ENCODE assay signal across 1 cellular context in the genomic region with DNA sequence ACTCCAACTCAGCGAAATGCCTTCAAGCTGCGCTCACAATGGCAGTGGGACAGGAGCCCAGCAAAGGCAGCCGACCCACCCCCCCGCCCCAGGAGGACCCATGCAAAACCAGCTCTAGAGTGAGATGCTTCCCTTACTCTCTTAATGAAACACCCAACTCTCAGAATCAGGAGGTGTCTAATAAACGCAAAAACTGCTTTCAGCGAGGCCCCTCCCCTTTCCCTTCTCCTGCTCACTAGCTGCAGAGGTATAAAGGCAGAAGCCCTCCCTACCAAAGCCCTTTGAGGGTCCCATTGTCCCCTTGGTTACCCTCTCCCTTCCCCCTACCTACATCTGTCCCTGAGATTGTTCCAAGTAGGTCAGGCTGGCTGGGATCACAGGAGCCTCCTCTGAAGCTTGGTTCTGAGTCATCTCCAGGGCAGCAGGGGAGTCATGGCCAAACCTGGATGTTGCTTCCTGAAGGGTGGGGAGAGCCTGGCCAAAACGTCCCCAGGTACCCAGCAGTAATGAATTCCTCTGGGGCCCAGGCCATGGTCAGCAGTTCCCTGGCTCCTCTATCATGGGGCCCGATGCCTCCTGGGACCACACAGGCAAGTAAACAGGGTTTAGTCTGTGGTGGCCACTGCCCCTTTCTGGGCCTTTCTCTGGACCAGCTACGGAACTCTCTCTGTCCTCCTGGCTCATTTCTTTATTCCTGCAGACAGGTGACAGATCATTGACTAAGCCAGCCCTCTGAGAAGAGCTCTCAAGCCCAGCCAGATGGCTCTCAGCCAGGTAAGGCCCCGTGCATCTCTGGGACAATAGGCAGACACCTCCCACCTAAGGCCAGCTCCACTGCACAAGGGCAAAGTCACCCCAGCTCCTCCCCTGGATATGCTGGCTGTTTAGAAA.
TF ChIP-seq lines count a peak whose summit lies in the region.

No MANE protein-coding gene starts in this region.

TF ChIP-seq in HepG2, 621 proteins besides CTCF, POLR2A, EP300 and RAD21 (continued from another document):
- TF ChIP-seq, protein P1, sequence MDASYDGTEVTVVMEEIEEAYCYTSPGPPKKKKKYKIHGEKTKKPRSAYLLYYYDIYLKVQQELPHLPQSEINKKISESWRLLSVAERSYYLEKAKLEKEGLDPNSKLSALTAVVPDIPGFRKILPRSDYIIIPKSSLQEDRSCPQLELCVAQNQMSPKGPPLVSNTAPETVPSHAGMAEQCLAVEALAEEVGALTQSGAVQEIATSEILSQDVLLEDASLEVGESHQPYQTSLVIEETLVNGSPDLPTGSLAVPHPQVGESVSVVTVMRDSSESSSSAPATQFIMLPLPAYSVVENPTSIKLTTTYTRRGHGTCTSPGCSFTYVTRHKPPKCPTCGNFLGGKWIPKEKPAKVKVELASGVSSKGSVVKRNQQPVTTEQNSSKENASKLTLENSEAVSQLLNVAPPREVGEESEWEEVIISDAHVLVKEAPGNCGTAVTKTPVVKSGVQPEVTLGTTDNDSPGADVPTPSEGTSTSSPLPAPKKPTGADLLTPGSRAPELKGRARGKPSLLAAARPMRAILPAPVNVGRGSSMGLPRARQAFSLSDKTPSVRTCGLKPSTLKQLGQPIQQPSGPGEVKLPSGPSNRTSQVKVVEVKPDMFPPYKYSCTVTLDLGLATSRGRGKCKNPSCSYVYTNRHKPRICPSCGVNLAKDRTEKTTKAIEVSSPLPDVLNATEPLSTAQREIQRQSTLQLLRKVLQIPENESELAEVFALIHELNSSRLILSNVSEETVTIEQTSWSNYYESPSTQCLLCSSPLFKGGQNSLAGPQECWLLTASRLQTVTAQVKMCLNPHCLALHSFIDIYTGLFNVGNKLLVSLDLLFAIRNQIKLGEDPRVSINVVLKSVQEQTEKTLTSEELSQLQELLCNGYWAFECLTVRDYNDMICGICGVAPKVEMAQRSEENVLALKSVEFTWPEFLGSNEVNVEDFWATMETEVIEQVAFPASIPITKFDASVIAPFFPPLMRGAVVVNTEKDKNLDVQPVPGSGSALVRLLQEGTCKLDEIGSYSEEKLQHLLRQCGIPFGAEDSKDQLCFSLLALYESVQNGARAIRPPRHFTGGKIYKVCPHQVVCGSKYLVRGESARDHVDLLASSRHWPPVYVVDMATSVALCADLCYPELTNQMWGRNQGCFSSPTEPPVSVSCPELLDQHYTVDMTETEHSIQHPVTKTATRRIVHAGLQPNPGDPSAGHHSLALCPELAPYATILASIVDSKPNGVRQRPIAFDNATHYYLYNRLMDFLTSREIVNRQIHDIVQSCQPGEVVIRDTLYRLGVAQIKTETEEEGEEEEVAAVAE (CRISPR knock-in tag; IDR thresholded peaks at IDR 0.05; ENCODE audit: borderline replicate concordance), result no peak
- TF ChIP-seq CHCHD3 (CRISPR knock-in tag; IDR thresholded peaks at IDR 0.05), result no peak
- no peak for TF ChIP-seq GZF1 (CRISPR knock-in tag; IDR thresholded peaks at IDR 0.05)
- peak; percentile 17 for TF ChIP-seq XRCC5 (optimal IDR thresholded peaks at IDR 0.05; ENCODE audit: low read length)
- TF ChIP-seq GATA4 (IDR thresholded peaks at IDR 0.05; ENCODE audit: borderline replicate concordance, low read depth), result no peak
- 0 out of 2 replicates have a peak, but pooled peaks have one; percentile 43 for TF ChIP-seq ZNF136 (CRISPR knock-in tag; IDR thresholded peaks at IDR 0.05; ENCODE audit: low read depth)
- no peak for TF ChIP-seq SOX13 (IDR thresholded peaks at IDR 0.05)
- TF ChIP-seq SOX13 (CRISPR knock-in tag; conservative IDR thresholded peaks at IDR 0.05 in 1 of 2, IDR thresholded peaks at IDR 0.05 in 1 of 2), result peak in 1 of 2 experiments; percentile 80; a peak in 2 of 4 replicates
- no peak for TF ChIP-seq MXI1 (IDR thresholded peaks at IDR 0.05; ENCODE audit: borderline replicate concordance, low read depth, low read length)
- TF ChIP-seq ZNF766 (CRISPR knock-in tag; IDR thresholded peaks at IDR 0.05; ENCODE audit: borderline replicate concordance), result no peak
- peak; percentile 36; the same call in 1 of the 2 replicates for TF ChIP-seq TBX2 (CRISPR knock-in tag; IDR thresholded peaks at IDR 0.05; ENCODE audit: borderline replicate concordance)
- TF ChIP-seq, protein P2, sequence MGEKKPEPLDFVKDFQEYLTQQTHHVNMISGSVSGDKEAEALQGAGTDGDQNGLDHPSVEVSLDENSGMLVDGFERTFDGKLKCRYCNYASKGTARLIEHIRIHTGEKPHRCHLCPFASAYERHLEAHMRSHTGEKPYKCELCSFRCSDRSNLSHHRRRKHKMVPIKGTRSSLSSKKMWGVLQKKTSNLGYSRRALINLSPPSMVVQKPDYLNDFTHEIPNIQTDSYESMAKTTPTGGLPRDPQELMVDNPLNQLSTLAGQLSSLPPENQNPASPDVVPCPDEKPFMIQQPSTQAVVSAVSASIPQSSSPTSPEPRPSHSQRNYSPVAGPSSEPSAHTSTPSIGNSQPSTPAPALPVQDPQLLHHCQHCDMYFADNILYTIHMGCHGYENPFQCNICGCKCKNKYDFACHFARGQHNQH (CRISPR knock-in tag; IDR thresholded peaks at IDR 0.05), result no peak
- no peak for TF ChIP-seq NR2F6 (IDR thresholded peaks at IDR 0.05)
- 0 out of 2 replicates have a peak, but pooled peaks have one; percentile 8 for TF ChIP-seq NR2F6 (CRISPR knock-in tag; IDR thresholded peaks at IDR 0.05)
- no peak for TF ChIP-seq ZNF543 (CRISPR knock-in tag; IDR thresholded peaks at IDR 0.05)
- TF ChIP-seq, protein P3, sequence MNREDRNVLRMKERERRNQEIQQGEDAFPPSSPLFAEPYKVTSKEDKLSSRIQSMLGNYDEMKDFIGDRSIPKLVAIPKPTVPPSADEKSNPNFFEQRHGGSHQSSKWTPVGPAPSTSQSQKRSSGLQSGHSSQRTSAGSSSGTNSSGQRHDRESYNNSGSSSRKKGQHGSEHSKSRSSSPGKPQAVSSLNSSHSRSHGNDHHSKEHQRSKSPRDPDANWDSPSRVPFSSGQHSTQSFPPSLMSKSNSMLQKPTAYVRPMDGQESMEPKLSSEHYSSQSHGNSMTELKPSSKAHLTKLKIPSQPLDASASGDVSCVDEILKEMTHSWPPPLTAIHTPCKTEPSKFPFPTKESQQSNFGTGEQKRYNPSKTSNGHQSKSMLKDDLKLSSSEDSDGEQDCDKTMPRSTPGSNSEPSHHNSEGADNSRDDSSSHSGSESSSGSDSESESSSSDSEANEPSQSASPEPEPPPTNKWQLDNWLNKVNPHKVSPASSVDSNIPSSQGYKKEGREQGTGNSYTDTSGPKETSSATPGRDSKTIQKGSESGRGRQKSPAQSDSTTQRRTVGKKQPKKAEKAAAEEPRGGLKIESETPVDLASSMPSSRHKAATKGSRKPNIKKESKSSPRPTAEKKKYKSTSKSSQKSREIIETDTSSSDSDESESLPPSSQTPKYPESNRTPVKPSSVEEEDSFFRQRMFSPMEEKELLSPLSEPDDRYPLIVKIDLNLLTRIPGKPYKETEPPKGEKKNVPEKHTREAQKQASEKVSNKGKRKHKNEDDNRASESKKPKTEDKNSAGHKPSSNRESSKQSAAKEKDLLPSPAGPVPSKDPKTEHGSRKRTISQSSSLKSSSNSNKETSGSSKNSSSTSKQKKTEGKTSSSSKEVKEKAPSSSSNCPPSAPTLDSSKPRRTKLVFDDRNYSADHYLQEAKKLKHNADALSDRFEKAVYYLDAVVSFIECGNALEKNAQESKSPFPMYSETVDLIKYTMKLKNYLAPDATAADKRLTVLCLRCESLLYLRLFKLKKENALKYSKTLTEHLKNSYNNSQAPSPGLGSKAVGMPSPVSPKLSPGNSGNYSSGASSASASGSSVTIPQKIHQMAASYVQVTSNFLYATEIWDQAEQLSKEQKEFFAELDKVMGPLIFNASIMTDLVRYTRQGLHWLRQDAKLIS (CRISPR knock-in tag; IDR thresholded peaks at IDR 0.05), result no peak
- TF ChIP-seq, protein P4, sequence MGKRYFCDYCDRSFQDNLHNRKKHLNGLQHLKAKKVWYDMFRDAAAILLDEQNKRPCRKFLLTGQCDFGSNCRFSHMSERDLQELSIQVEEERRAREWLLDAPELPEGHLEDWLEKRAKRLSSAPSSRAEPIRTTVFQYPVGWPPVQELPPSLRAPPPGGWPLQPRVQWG (CRISPR knock-in tag; IDR thresholded peaks at IDR 0.05; ENCODE audit: borderline replicate concordance, low read depth), result no peak
- TF ChIP-seq PAF1 (CRISPR knock-in tag; IDR thresholded peaks at IDR 0.05), result no peak
- TF ChIP-seq, protein P5, sequence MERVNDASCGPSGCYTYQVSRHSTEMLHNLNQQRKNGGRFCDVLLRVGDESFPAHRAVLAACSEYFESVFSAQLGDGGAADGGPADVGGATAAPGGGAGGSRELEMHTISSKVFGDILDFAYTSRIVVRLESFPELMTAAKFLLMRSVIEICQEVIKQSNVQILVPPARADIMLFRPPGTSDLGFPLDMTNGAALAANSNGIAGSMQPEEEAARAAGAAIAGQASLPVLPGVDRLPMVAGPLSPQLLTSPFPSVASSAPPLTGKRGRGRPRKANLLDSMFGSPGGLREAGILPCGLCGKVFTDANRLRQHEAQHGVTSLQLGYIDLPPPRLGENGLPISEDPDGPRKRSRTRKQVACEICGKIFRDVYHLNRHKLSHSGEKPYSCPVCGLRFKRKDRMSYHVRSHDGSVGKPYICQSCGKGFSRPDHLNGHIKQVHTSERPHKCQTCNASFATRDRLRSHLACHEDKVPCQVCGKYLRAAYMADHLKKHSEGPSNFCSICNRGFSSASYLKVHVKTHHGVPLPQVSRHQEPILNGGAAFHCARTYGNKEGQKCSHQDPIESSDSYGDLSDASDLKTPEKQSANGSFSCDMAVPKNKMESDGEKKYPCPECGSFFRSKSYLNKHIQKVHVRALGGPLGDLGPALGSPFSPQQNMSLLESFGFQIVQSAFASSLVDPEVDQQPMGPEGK (CRISPR knock-in tag; IDR thresholded peaks at IDR 0.05), result peak; percentile 23; the same call in 1 of the 2 replicates
- TF ChIP-seq ZNF382 (CRISPR knock-in tag; IDR thresholded peaks at IDR 0.05; ENCODE audit: borderline replicate concordance), result no peak
- no peak for TF ChIP-seq SOX6 (IDR thresholded peaks at IDR 0.05)
- peak; percentile 79 for TF ChIP-seq SOX6 (CRISPR knock-in tag; IDR thresholded peaks at IDR 0.05)
- no peak for TF ChIP-seq SYNCRIP (IDR thresholded peaks at IDR 0.05; ENCODE audit: insufficient read depth, low read depth, low read length)
- TF ChIP-seq FOSL2 (CRISPR knock-in tag; IDR thresholded peaks at IDR 0.05), result peak; percentile 56
- TF ChIP-seq SOX5 (CRISPR knock-in tag; IDR thresholded peaks at IDR 0.05; ENCODE audit: borderline replicate concordance), result peak; percentile 74
- peak; percentile 27; the same call in 1 of the 2 replicates for TF ChIP-seq SAP130 (CRISPR knock-in tag; IDR thresholded peaks at IDR 0.05; ENCODE audit: low read depth)
- no peak for TF ChIP-seq TEAD2 (CRISPR knock-in tag; IDR thresholded peaks at IDR 0.05)
- TF ChIP-seq CREB1 (IDR thresholded peaks at IDR 0.05), result no peak
- no peak for TF ChIP-seq CREB1 (CRISPR knock-in tag; IDR thresholded peaks at IDR 0.05)
- TF ChIP-seq, protein P6, sequence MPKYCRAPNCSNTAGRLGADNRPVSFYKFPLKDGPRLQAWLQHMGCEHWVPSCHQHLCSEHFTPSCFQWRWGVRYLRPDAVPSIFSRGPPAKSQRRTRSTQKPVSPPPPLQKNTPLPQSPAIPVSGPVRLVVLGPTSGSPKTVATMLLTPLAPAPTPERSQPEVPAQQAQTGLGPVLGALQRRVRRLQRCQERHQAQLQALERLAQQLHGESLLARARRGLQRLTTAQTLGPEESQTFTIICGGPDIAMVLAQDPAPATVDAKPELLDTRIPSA (CRISPR knock-in tag; IDR thresholded peaks at IDR 0.05; ENCODE audit: borderline replicate concordance), result no peak
- no peak for TF ChIP-seq GATAD1 (CRISPR knock-in tag; IDR thresholded peaks at IDR 0.05)
- TF ChIP-seq ZEB1 (IDR thresholded peaks at IDR 0.05; ENCODE audit: insufficient replicate concordance, low read depth), result peak; percentile 46
- TF ChIP-seq HDAC1 (CRISPR knock-in tag; IDR thresholded peaks at IDR 0.05), result no peak
- peak; percentile 15 for TF ChIP-seq TEAD3 (CRISPR knock-in tag; optimal IDR thresholded peaks at IDR 0.05; ENCODE audit: borderline replicate concordance)
- TF ChIP-seq KLF11 (CRISPR knock-in tag; IDR thresholded peaks at IDR 0.05), result no peak
- no peak for TF ChIP-seq ZFYVE20 (CRISPR knock-in tag; IDR thresholded peaks at IDR 0.05; ENCODE audit: borderline replicate concordance, low read depth)
- TF ChIP-seq ZNF878 (CRISPR knock-in tag; IDR thresholded peaks at IDR 0.05), result no peak
- no peak for TF ChIP-seq CBX5 (CRISPR knock-in tag; IDR thresholded peaks at IDR 0.05; ENCODE audit: borderline replicate concordance)
- TF ChIP-seq ASH2L (IDR thresholded peaks at IDR 0.05; ENCODE audit: insufficient read length, low read depth, low read length), result peak; percentile 1
- TF ChIP-seq HES4 (CRISPR knock-in tag; IDR thresholded peaks at IDR 0.05; ENCODE audit: borderline replicate concordance), result no peak
- TF ChIP-seq, protein P7, sequence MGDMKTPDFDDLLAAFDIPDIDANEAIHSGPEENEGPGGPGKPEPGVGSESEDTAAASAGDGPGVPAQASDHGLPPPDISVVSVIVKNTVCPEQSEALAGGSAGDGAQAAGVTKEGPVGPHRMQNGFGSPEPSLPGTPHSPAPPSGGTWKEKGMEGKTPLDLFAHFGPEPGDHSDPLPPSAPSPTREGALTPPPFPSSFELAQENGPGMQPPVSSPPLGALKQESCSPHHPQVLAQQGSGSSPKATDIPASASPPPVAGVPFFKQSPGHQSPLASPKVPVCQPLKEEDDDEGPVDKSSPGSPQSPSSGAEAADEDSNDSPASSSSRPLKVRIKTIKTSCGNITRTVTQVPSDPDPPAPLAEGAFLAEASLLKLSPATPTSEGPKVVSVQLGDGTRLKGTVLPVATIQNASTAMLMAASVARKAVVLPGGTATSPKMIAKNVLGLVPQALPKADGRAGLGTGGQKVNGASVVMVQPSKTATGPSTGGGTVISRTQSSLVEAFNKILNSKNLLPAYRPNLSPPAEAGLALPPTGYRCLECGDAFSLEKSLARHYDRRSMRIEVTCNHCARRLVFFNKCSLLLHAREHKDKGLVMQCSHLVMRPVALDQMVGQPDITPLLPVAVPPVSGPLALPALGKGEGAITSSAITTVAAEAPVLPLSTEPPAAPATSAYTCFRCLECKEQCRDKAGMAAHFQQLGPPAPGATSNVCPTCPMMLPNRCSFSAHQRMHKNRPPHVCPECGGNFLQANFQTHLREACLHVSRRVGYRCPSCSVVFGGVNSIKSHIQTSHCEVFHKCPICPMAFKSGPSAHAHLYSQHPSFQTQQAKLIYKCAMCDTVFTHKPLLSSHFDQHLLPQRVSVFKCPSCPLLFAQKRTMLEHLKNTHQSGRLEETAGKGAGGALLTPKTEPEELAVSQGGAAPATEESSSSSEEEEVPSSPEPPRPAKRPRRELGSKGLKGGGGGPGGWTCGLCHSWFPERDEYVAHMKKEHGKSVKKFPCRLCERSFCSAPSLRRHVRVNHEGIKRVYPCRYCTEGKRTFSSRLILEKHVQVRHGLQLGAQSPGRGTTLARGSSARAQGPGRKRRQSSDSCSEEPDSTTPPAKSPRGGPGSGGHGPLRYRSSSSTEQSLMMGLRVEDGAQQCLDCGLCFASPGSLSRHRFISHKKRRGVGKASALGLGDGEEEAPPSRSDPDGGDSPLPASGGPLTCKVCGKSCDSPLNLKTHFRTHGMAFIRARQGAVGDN (CRISPR knock-in tag; IDR thresholded peaks at IDR 0.05), result peak; percentile 44
- no peak for TF ChIP-seq ATF7-NPFF (CRISPR knock-in tag; IDR thresholded peaks at IDR 0.05; ENCODE audit: low read depth)
TF ChIP-seq in HepG2: peak in this region for 15.
